3 cellular contexts compared by ENCODE assay signal in genomic region chr6:72676995-72677394, GRCh38.
A peak's percentile ranks its signal among the peaks of the same experiment; 100 is the strongest.
TF ChIP-seq lines count a peak whose summit lies in the region.

No MANE protein-coding gene starts in this region.

TF ChIP-seq in SK-N-SH treated with all-trans-retinoic acid at 6 μM for 48 hours, 23 proteins besides CTCF, POLR2A, EP300 and RAD21:
- TF ChIP-seq CREB5 (CRISPR knock-in tag; IDR thresholded peaks at IDR 0.05; ENCODE audit: low read depth), result no peak
- TF ChIP-seq ZNF70 (CRISPR knock-in tag; IDR thresholded peaks at IDR 0.05), result peak; percentile 56

TF ChIP-seq in SK-N-SH, 30 proteins besides CTCF, POLR2A, EP300 and RAD21:
- no peak for TF ChIP-seq PBX3 (IDR thresholded peaks at IDR 0.05)
- no peak for TF ChIP-seq ZBTB33 (IDR thresholded peaks at IDR 0.05; ENCODE audit: borderline replicate concordance, low read depth)
- no peak for TF ChIP-seq REST (IDR thresholded peaks at IDR 0.05; ENCODE audit: low read depth, low read length)
- no peak for TF ChIP-seq TEAD4 (IDR thresholded peaks at IDR 0.05; ENCODE audit: borderline replicate concordance, insufficient read depth)
- TF ChIP-seq NRF1 (IDR thresholded peaks at IDR 0.05; ENCODE audit: low read depth, low read length), result no peak
- no peak for TF ChIP-seq SIN3A (IDR thresholded peaks at IDR 0.05; ENCODE audit: borderline replicate concordance, low read depth, low read length)
- no peak for TF ChIP-seq RXRA (IDR thresholded peaks at IDR 0.05; ENCODE audit: borderline replicate concordance, low read depth)
- TF ChIP-seq RCOR1 (IDR thresholded peaks at IDR 0.05; ENCODE audit: low read length), result no peak
- TF ChIP-seq FOXJ3 (CRISPR knock-in tag; IDR thresholded peaks at IDR 0.05), result no peak
- TF ChIP-seq TCF12 (IDR thresholded peaks at IDR 0.05), result no peak
- TF ChIP-seq RFX5 (IDR thresholded peaks at IDR 0.05; ENCODE audit: low read length), result no peak
TF ChIP-seq in SK-N-SH: peak in this region for 0.

TF ChIP-seq in IMR-90, 13 proteins besides CTCF, POLR2A, EP300 and RAD21:
- TF ChIP-seq CEBPB (IDR thresholded peaks at IDR 0.05; ENCODE audit: low read depth, low read length), result no peak
- no peak for TF ChIP-seq CHD1 (IDR thresholded peaks at IDR 0.05; ENCODE audit: low read depth, low read length)
- no peak for TF ChIP-seq RCOR1 (IDR thresholded peaks at IDR 0.05; ENCODE audit: insufficient replicate concordance, low read length)
- TF ChIP-seq MXI1 (IDR thresholded peaks at IDR 0.05; ENCODE audit: borderline replicate concordance, low read depth, low read length), result no peak
- TF ChIP-seq BHLHE40 (IDR thresholded peaks at IDR 0.05; ENCODE audit: low read depth, low read length), result no peak
- no peak for TF ChIP-seq SMC3 (IDR thresholded peaks at IDR 0.05; ENCODE audit: low read depth, low read length)
- TF ChIP-seq USF2 (IDR thresholded peaks at IDR 0.05; ENCODE audit: low read depth, low read length), result no peak
- TF ChIP-seq MAZ (IDR thresholded peaks at IDR 0.05; ENCODE audit: borderline replicate concordance, low read depth, low read length), result no peak
- TF ChIP-seq ELK1 (IDR thresholded peaks at IDR 0.05; ENCODE audit: borderline replicate concordance, low read depth, low read length), result no peak
- no peak for TF ChIP-seq MAFK (IDR thresholded peaks at IDR 0.05; ENCODE audit: low read depth, low read length)
- no peak for TF ChIP-seq NFE2L2 (IDR thresholded peaks at IDR 0.05; ENCODE audit: low read depth, low read length)
- TF ChIP-seq RFX5 (IDR thresholded peaks at IDR 0.05; ENCODE audit: low read depth, low read length), result no peak
- no peak for TF ChIP-seq FOS (IDR thresholded peaks at IDR 0.05; ENCODE audit: low read depth, low read length)
